25 cellular contexts compared by ENCODE assay signal in the genomic region with DNA sequence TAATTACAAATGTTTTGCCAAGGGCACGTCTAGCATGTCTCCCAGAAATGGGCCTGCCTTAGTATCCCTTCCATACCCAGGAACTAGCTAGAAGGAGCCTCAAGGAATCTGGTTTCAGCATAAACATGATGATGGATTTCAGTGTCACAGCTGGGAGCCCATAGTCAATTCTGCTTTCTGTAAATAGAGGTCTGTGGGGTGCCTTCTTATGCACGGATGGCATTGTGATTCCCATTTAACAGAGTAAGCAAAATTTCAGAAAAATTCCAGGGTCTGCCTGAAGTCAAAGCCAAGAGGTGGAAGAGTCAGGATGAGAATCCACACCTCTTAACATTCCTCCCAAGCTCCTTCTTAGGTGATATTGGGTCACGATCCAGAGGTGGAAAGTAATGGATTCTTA.
DNase-seq lines count a peak whose midpoint lies in the region; FAIRE-seq and TF ChIP-seq lines count a peak whose summit lies in the region.
"Had no signal": no experiment of that assay in that cellular context is flagged by ENCODE, and none has a peak within 500 bp of the region (broad histone marks: within the 10 kb centered on the region; RNA-seq: fewer than 3 reads in every experiment).

No MANE protein-coding gene starts in this region.

- H3K36me3 ChIP-seq in SK-N-MC (ENCODE audit: insufficient read depth, low read length) (no peaks in the 10 kb centered on the region), iPS-20b (ENCODE audit: insufficient read depth, low read depth, low read length) (no peaks in the 10 kb centered on the region)
- H3K36me3 ChIP-seq: MG63 had no signal

- DNase-seq in NCI-H146 (lab: John Stamatoyannopoulos, UW) (peak; percentile 18), NCI-H146 treated with DMSO at 0.1 percent for 48 hours (lab: John Stamatoyannopoulos, UW; ENCODE audit: unreplicated experiment) (no peak), SK-N-MC (ENCODE audit: low read depth, low spot score) (peak; percentile 12), NCI-H2081 (lab: John Stamatoyannopoulos, UW) (no peak), H54 (ENCODE audit: insufficient read length, low spot score) (no peak), AG20443 (ENCODE audit: low spot score) (no peak), EL (no peak)
- DNase-seq: COR-L47, DMS 273 treated with DMSO at 0.1 percent for 48 hours, DND-41, GDM1, HCEC 1CT, IMR-90, Kasumi-1, MG63, NCI-H1048, NCI-H1436 treated with DMSO at 0.1 percent for 48 hours, NCI-H2081 treated with DMSO at 0.1 percent for 48 hours, NCI-H510A treated with DMSO at 0.1 percent for 48 hours, PC-3, RPMI8226, SHP77 treated with DMSO at 0.1 percent for 48 hours, T-cell had no signal

- H3K4me3 ChIP-seq in SK-N-MC (no peak overlapping the region), iPS-20b (ENCODE audit: low read length) (no peak overlapping the region)
- H3K4me3 ChIP-seq: MG63 had no signal

- FAIRE-seq in H54 (lab: Jason Lieb, UNC) = no peak

- H3K9me3 ChIP-seq in SK-N-MC (ENCODE audit: low read depth, low read length) (no peaks in the 10 kb centered on the region), iPS-20b (ENCODE audit: insufficient read depth, low read depth, low read length) (no peaks in the 10 kb centered on the region)
- H3K9me3 ChIP-seq: MG63 had no signal

- peaks cover 4% of the 10 kb centered on the region; the same call in 1 of the 2 replicates for H3K4me1 ChIP-seq in iPS-20b (ENCODE audit: insufficient read depth, low read length)

- H3K9ac ChIP-seq in SK-N-MC (ENCODE audit: insufficient read length) (no peak overlapping the region), iPS-20b (ENCODE audit: low read depth, low read length) (0 out of 2 replicates have a peak overlapping the region, but pooled peaks have one; percentile 0)

- no peaks in the 10 kb centered on the region for H3K27me3 ChIP-seq in iPS-20b (ENCODE audit: insufficient read depth, low read length)
- H3K27me3 ChIP-seq: MG63 had no signal

- H3K27ac ChIP-seq in SK-N-MC (no peak overlapping the region), iPS-20b (ENCODE audit: low read length) (no peak overlapping the region)
- H3K27ac ChIP-seq: 22Rv1 had no signal

- TF ChIP-seq POLR2A in H54 (IDR thresholded peaks at IDR 0.05; ENCODE audit: low read depth, low read length) = no peak

Comparison
In these comparisons a context has a peak if more than half of its experiments do, and no peak if none do; other contexts are left out.
1. DNase-seq: peak in NCI-H146 (single experiment) and SK-N-MC (single experiment); none in NCI-H146 treated with DMSO at 0.1 percent for 48 hours (single experiment), NCI-H2081 (0 of 2), H54 (single experiment), AG20443 (single experiment) and EL (single experiment).